1 cellular context compared by ENCODE assay signal in the genomic region with DNA sequence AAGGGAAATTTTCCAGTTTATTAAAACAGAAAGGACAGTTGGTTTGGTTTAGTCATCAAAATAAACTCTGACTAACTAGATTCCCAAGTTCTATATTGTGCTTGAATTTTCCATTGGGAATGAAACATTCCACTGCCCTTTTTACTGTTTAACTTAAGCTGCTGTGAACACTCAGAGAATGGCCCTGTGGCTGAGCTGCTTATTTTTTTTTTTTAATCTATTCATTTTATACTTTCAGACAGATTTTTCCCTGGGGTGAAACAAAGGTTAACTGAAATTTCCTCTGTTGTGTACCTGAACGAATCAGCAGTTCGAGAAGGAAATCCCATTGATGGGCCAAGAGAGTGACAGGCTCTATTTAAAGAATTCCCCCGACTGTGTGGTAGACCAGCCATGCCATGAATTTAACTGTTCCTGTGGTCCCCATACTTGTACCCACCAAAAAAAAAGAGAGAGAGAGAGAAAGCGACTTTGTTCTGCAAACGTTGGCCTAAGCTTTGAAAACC.
TF ChIP-seq lines count a peak whose summit lies in the region.

No MANE protein-coding gene starts in this region.

TF ChIP-seq in H1, 55 proteins besides CTCF, POLR2A, EP300 and RAD21 (continued from another document):
- no peak for TF ChIP-seq HDAC2 (IDR thresholded peaks at IDR 0.05; ENCODE audit: borderline replicate concordance in 1 of 2, low read depth in 2 of 2, low read length in 2 of 2)
- no peak for TF ChIP-seq TCF12 (IDR thresholded peaks at IDR 0.05; ENCODE audit: low read depth, low read length)
- TF ChIP-seq RBBP5 (IDR thresholded peaks at IDR 0.05; ENCODE audit: borderline replicate concordance, low read depth, low read length) = no peak
- TF ChIP-seq JUND (IDR thresholded peaks at IDR 0.05; ENCODE audit: low read length) = no peak
- TF ChIP-seq ATF3 (IDR thresholded peaks at IDR 0.05; ENCODE audit: insufficient read depth, low read depth, low read length) = no peak
- TF ChIP-seq SP1 (IDR thresholded peaks at IDR 0.05; ENCODE audit: low read depth, low read length) = no peak
- TF ChIP-seq, protein P1, sequence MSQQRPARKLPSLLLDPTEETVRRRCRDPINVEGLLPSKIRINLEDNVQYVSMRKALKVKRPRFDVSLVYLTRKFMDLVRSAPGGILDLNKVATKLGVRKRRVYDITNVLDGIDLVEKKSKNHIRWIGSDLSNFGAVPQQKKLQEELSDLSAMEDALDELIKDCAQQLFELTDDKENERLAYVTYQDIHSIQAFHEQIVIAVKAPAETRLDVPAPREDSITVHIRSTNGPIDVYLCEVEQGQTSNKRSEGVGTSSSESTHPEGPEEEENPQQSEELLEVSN (IDR thresholded peaks at IDR 0.05) = no peak
- no peak for TF ChIP-seq CHD1 (IDR thresholded peaks at IDR 0.05; ENCODE audit: low read depth, low read length)
TF ChIP-seq in H1: peak in this region for 0.
